In the genomic region with DNA sequence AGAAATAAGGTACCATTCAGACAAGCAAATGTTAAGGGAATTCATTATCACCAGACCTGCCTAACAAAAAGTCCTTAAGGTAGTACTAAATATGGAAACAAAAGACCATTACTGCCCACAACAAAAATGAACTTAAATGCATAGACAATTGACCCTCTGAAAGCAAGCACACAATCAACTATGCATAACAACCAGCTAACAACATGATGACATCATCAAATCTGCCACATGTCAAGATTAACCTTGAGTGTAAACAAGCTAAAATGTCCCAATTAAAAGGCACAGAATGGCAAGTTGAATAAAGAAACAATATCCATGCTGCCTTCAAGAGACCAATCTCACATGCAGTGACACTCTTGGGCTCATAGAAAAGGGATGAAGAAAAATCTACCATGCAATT, we compare ENCODE assay signal across 1 cellular context.
A peak's percentile ranks its signal among the peaks of the same experiment; 100 is the strongest.
TF ChIP-seq lines count a peak whose summit lies in the region.

No MANE protein-coding gene starts in this region.

TF ChIP-seq in HepG2, 621 proteins besides CTCF, POLR2A, EP300 and RAD21 (continued from another document):
- TF ChIP-seq, protein P1, sequence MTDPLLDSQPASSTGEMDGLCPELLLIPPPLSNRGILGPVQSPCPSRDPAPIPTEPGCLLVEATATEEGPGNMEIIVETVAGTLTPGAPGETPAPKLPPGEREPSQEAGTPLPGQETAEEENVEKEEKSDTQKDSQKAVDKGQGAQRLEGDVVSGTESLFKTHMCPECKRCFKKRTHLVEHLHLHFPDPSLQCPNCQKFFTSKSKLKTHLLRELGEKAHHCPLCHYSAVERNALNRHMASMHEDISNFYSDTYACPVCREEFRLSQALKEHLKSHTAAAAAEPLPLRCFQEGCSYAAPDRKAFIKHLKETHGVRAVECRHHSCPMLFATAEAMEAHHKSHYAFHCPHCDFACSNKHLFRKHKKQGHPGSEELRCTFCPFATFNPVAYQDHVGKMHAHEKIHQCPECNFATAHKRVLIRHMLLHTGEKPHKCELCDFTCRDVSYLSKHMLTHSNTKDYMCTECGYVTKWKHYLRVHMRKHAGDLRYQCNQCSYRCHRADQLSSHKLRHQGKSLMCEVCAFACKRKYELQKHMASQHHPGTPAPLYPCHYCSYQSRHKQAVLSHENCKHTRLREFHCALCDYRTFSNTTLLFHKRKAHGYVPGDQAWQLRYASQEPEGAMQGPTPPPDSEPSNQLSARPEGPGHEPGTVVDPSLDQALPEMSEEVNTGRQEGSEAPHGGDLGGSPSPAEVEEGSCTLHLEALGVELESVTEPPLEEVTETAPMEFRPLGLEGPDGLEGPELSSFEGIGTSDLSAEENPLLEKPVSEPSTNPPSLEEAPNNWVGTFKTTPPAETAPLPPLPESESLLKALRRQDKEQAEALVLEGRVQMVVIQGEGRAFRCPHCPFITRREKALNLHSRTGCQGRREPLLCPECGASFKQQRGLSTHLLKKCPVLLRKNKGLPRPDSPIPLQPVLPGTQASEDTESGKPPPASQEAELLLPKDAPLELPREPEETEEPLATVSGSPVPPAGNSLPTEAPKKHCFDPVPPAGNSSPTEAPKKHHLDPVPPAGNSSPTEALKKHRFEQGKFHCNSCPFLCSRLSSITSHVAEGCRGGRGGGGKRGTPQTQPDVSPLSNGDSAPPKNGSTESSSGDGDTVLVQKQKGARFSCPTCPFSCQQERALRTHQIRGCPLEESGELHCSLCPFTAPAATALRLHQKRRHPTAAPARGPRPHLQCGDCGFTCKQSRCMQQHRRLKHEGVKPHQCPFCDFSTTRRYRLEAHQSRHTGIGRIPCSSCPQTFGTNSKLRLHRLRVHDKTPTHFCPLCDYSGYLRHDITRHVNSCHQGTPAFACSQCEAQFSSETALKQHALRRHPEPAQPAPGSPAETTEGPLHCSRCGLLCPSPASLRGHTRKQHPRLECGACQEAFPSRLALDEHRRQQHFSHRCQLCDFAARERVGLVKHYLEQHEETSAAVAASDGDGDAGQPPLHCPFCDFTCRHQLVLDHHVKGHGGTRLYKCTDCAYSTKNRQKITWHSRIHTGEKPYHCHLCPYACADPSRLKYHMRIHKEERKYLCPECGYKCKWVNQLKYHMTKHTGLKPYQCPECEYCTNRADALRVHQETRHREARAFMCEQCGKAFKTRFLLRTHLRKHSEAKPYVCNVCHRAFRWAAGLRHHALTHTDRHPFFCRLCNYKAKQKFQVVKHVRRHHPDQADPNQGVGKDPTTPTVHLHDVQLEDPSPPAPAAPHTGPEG (CRISPR knock-in tag; IDR thresholded peaks at IDR 0.05), result no peak
- TF ChIP-seq CHD4 (IDR thresholded peaks at IDR 0.05; ENCODE audit: borderline replicate concordance, low read length) (no peak), CREB1 (IDR thresholded peaks at IDR 0.05) (peak; percentile 48; the same call in 1 of the 2 replicates), CREB1 (CRISPR knock-in tag; IDR thresholded peaks at IDR 0.05) (no peak), ATF7 (IDR thresholded peaks at IDR 0.05) (peak; percentile 89), ATF7 (CRISPR knock-in tag; IDR thresholded peaks at IDR 0.05) (no peak)
